20 cellular contexts compared by ENCODE assay signal in genomic region chr15:87557871-87558270, GRCh38.
"Had no signal": no experiment of that assay in that cellular context is flagged by ENCODE, and none has a peak within 500 bp of the region (broad histone marks: within the 10 kb centered on the region; RNA-seq: fewer than 3 reads in every experiment).

No MANE protein-coding gene starts in this region.

- FAIRE-seq: frontal cortex, small intestine had no signal

- H3K27me3 ChIP-seq: colonic mucosa, right atrium auricular region, sigmoid colon, suprapubic skin, thyroid gland, upper lobe of left lung, uterus had no signal

- H3K9me3 ChIP-seq: colonic mucosa, thyroid gland, upper lobe of left lung, uterus had no signal

- H3K4me1 Mint-ChIP-seq: natural killer cell, neural crest cell had no signal

- ATAC-seq: heart right ventricle, left lobe of liver, mucosa of descending colon, natural killer cell had no signal

- H3K27ac Mint-ChIP-seq: natural killer cell had no signal

- H3K4me1 ChIP-seq: colonic mucosa, heart right ventricle, right atrium auricular region, sigmoid colon, suprapubic skin, thyroid gland, upper lobe of left lung, uterus had no signal

- H3K36me3 ChIP-seq: colonic mucosa, heart right ventricle, right atrium auricular region, sigmoid colon, suprapubic skin, thyroid gland, upper lobe of left lung, uterus had no signal

- H3K4me3 ChIP-seq: colonic mucosa, heart right ventricle, mucosa of descending colon, right atrium auricular region, sigmoid colon, suprapubic skin, thyroid gland, upper lobe of left lung, uterus had no signal

- DNase-seq: colonic mucosa; dermis blood vessel endothelial cell; erythroblast; heart right ventricle; islet precursor cell; mucosa of descending colon; natural killer cell; posterior cingulate gyrus; sigmoid colon; small intestine; stimulated activated CD4-positive, alpha-beta T cell treated with anti-CD3 and anti-CD28 coated beads, Interleukin-2, amount 100 ng/mL, for 48 hours; stimulated activated naive CD4-positive, alpha-beta T cell treated with Interleukin-2 at 50 U/mL for 16 hours; thyroid gland; upper lobe of left lung; uterus had no signal

- H3K4me3 Mint-ChIP-seq: natural killer cell, neural crest cell had no signal

- H3K27ac ChIP-seq: colonic mucosa, heart right ventricle, right atrium auricular region, sigmoid colon, suprapubic skin, thyroid gland, upper lobe of left lung, uterus had no signal
